ENCODE assay signal across 8 cellular contexts in genomic region chr6:41785689-41786450, GRCh38. TPM values are rescaled to one million over a fixed set of nuclear protein-coding genes. Genes with fewer than 3 reads are reported as not detected.
DNase-seq lines count a peak whose midpoint lies in the region; ATAC-seq and TF ChIP-seq lines count a peak whose summit lies in the region.

No MANE protein-coding gene starts in this region.

- peaks cover 22% of the 10 kb centered on the region for H3K4me1 ChIP-seq in cardiac muscle cell (ENCODE audit: low read depth)
- peaks cover 7% of the 10 kb centered on the region for H3K4me1 ChIP-seq in rectal smooth muscle tissue (ENCODE audit: control insufficient read depth, insufficient read depth, low read length)

- H3K27ac Mint-ChIP-seq in activated T-helper 1 cell treated with anti-CD3 and anti-CD28 coated beads, Interleukin-12 subunit alpha, Interleukin-12 subunit beta, Interleukin-2, Interleukin-4 antibody, amounts not matched to agents 30 ng/mL and 10 ng/mL and 1 ng/mL, durations not matched to agents 14 hours and 24 hours and 36 hours = no peak overlapping the region

- H3K27ac ChIP-seq in cardiac muscle cell (no peak overlapping the region), rectal smooth muscle tissue (ENCODE audit: low read depth, low read length) (peak overlapping the region; percentile 42)

- DNase-seq in AG08396 (ENCODE audit: low spot score) = peak; percentile 59
- DNase-seq in activated T-helper 1 cell treated with anti-CD3 and anti-CD28 coated beads, Interleukin-12 subunit alpha, Interleukin-12 subunit beta, Interleukin-2, Interleukin-4 antibody, amounts not matched to agents 30 ng/mL and 10 ng/mL and 1 ng/mL, durations not matched to agents 14 hours and 24 hours and 36 hours (ENCODE audit: low spot score) = no peak
- peak in 1 of 2 donors; percentile 39 for DNase-seq in cardiac muscle cell (ENCODE audit: low read depth in 1 of 2, low spot score in 1 of 2)
- no peak for DNase-seq in cortex of kidney (lab: John Stamatoyannopoulos, UW)
- no peak for DNase-seq in activated CD4-positive, CD25-positive, alpha-beta regulatory T cell treated with anti-CD3 and anti-CD28 coated beads, Interleukin-2, amount 50 U/mL, for 72 hours

- H3K9ac ChIP-seq in rectal smooth muscle tissue (ENCODE audit: low read length) = no peak overlapping the region

- intact Hi-C loops in activated T-helper 1 cell treated with anti-CD3 and anti-CD28 coated beads, Interleukin-12 subunit alpha, Interleukin-12 subunit beta, Interleukin-2, Interleukin-4 antibody, amounts not matched to agents 30 ng/mL and 10 ng/mL and 1 ng/mL, durations not matched to agents 14 hours and 24 hours and 36 hours (cut with micrococcal nuclease) = loop anchor here (2.0 to 5.0 kb wide), 6 partner anchors 61 to 1731 kb away; partner anchors contain the start of genes FOXP4, NFYA, OARD1 and POLR1C

- no peaks in the 10 kb centered on the region for H3K27me3 ChIP-seq in cardiac muscle cell
- no peaks in the 10 kb centered on the region for H3K27me3 ChIP-seq in rectal smooth muscle tissue (ENCODE audit: control insufficient read depth, insufficient read depth, low read length)

- no peaks in the 10 kb centered on the region for H3K9me3 Mint-ChIP-seq in activated T-helper 1 cell treated with anti-CD3 and anti-CD28 coated beads, Interleukin-12 subunit alpha, Interleukin-12 subunit beta, Interleukin-2, Interleukin-4 antibody, amounts not matched to agents 30 ng/mL and 10 ng/mL and 1 ng/mL, durations not matched to agents 14 hours and 24 hours and 36 hours

- H3K4me3 Mint-ChIP-seq in activated T-helper 1 cell treated with anti-CD3 and anti-CD28 coated beads, Interleukin-12 subunit alpha, Interleukin-12 subunit beta, Interleukin-2, Interleukin-4 antibody, amounts not matched to agents 30 ng/mL and 10 ng/mL and 1 ng/mL, durations not matched to agents 14 hours and 24 hours and 36 hours = peak overlapping the region; percentile 97

- H3K4me3 ChIP-seq in cardiac muscle cell (peak overlapping the region; percentile 99), rectal smooth muscle tissue (ENCODE audit: low read length) (peak overlapping the region; percentile 63)

- peaks cover 17% of the 10 kb centered on the region for H3K36me3 Mint-ChIP-seq in activated T-helper 1 cell treated with anti-CD3 and anti-CD28 coated beads, Interleukin-12 subunit alpha, Interleukin-12 subunit beta, Interleukin-2, Interleukin-4 antibody, amounts not matched to agents 30 ng/mL and 10 ng/mL and 1 ng/mL, durations not matched to agents 14 hours and 24 hours and 36 hours (ENCODE audit: low read depth)

- H3K4me1 Mint-ChIP-seq in activated T-helper 1 cell treated with anti-CD3 and anti-CD28 coated beads, Interleukin-12 subunit alpha, Interleukin-12 subunit beta, Interleukin-2, Interleukin-4 antibody, amounts not matched to agents 30 ng/mL and 10 ng/mL and 1 ng/mL, durations not matched to agents 14 hours and 24 hours and 36 hours (ENCODE audit: low read depth) = peaks cover 23% of the 10 kb centered on the region

- TF ChIP-seq CTCF in cardiac muscle cell (IDR thresholded peaks at IDR 0.05; ENCODE audit: low read depth, low read length) = no peak

- peaks cover 18% of the 10 kb centered on the region for H3K27me3 Mint-ChIP-seq in activated T-helper 1 cell treated with anti-CD3 and anti-CD28 coated beads, Interleukin-12 subunit alpha, Interleukin-12 subunit beta, Interleukin-2, Interleukin-4 antibody, amounts not matched to agents 30 ng/mL and 10 ng/mL and 1 ng/mL, durations not matched to agents 14 hours and 24 hours and 36 hours (ENCODE audit: insufficient read depth)

- no peaks in the 10 kb centered on the region for H3K9me3 ChIP-seq in cardiac muscle cell (ENCODE audit: low read depth)

- H3K36me3 ChIP-seq in cardiac muscle cell (peaks cover 3% of the 10 kb centered on the region), rectal smooth muscle tissue (ENCODE audit: control insufficient read depth, insufficient read depth, low read length) (peaks cover 12% of the 10 kb centered on the region)

- ATAC-seq in GM21717 (IDR thresholded peaks at IDR 0.05; ENCODE audit: unreplicated experiment) (peak; percentile 6), HG02870 (IDR thresholded peaks at IDR 0.05; ENCODE audit: unreplicated experiment) (no peak)

RNA-seq across cellular contexts. Expression of gene TOMM6, which starts 1.6 kb away (rescaled TPM):
- total RNA-seq in activated T-helper 1 cell treated with anti-CD3 and anti-CD28 coated beads, Interleukin-12 subunit alpha, Interleukin-12 subunit beta, Interleukin-2, Interleukin-4 antibody, amounts not matched to agents 30 ng/mL and 10 ng/mL and 1 ng/mL, durations not matched to agents 14 hours and 24 hours and 36 hours = 334 and 338 TPM in 2 replicates
- total RNA-seq in cardiac muscle cell = 113 and 153 TPM in 2 replicates
- polyA plus RNA-seq in cardiac muscle cell = 198 and 232 TPM in 2 replicates

RNA-seq across cellular contexts. Expression of gene PRICKLE4, which starts 5.3 kb away (rescaled TPM):
- total RNA-seq in activated T-helper 1 cell treated with anti-CD3 and anti-CD28 coated beads, Interleukin-12 subunit alpha, Interleukin-12 subunit beta, Interleukin-2, Interleukin-4 antibody, amounts not matched to agents 30 ng/mL and 10 ng/mL and 1 ng/mL, durations not matched to agents 14 hours and 24 hours and 36 hours = not detected in 2 replicates
- 1.9 and 22.5 TPM in 2 replicates for total RNA-seq in cardiac muscle cell
- 6.4 and 9.3 TPM in 2 replicates for polyA plus RNA-seq in cardiac muscle cell

RNA-seq across cellular contexts. Expression of gene FRS3, which starts 6.2 kb away (rescaled TPM):
- 5.2 and 5.3 TPM in 2 replicates for total RNA-seq in activated T-helper 1 cell treated with anti-CD3 and anti-CD28 coated beads, Interleukin-12 subunit alpha, Interleukin-12 subunit beta, Interleukin-2, Interleukin-4 antibody, amounts not matched to agents 30 ng/mL and 10 ng/mL and 1 ng/mL, durations not matched to agents 14 hours and 24 hours and 36 hours
- 24.7 and 25.9 TPM in 2 replicates for total RNA-seq in cardiac muscle cell
- 25.3 and 31.6 TPM in 2 replicates for polyA plus RNA-seq in cardiac muscle cell

RNA-seq across cellular contexts. Expression of gene PGC, which starts 38.7 kb away (rescaled TPM):
- total RNA-seq in activated T-helper 1 cell treated with anti-CD3 and anti-CD28 coated beads, Interleukin-12 subunit alpha, Interleukin-12 subunit beta, Interleukin-2, Interleukin-4 antibody, amounts not matched to agents 30 ng/mL and 10 ng/mL and 1 ng/mL, durations not matched to agents 14 hours and 24 hours and 36 hours = 0.60 TPM in 1 of 2 replicates, not detected in the other
- not detected in 2 replicates for total RNA-seq in cardiac muscle cell
- 0.10 TPM in 1 of 2 replicates, not detected in the other for polyA plus RNA-seq in cardiac muscle cell

RNA-seq across cellular contexts. Expression of gene TFEB, which starts 50.5 kb away (rescaled TPM):
- total RNA-seq in activated T-helper 1 cell treated with anti-CD3 and anti-CD28 coated beads, Interleukin-12 subunit alpha, Interleukin-12 subunit beta, Interleukin-2, Interleukin-4 antibody, amounts not matched to agents 30 ng/mL and 10 ng/mL and 1 ng/mL, durations not matched to agents 14 hours and 24 hours and 36 hours = 15.6 and 17.2 TPM in 2 replicates
- 25.8 and 41.0 TPM in 2 replicates for total RNA-seq in cardiac muscle cell
- polyA plus RNA-seq in cardiac muscle cell = 34.0 and 57.8 TPM in 2 replicates
